17 cellular contexts compared by ENCODE assay signal in the genomic region with DNA sequence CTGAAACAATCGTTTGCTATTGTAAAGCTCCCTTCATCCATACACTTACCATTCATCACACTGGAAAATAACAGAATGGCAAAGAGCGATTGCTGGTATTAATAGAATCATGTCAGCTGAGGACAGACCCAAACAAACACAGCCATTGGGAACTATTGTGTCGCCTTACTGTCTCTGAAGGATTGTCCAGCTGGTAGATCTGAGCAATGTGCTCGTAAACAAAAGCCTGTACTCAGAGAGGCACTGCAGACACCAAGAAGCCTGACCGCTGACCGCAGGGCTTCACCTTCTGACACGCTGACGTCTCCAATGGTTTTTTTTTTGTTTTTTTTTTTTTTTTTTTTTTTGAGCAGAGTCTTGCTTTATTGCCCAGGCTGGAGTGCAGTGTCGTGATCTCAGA.
DNase-seq lines count a peak whose midpoint lies in the region; ATAC-seq, FAIRE-seq and TF ChIP-seq lines count a peak whose summit lies in the region.
"Had no signal": no experiment of that assay in that cellular context is flagged by ENCODE, and none has a peak within 500 bp of the region (broad histone marks: within the 10 kb centered on the region; RNA-seq: fewer than 3 reads in every experiment).

No MANE protein-coding gene starts in this region.

- no peak overlapping the region for H3K4me2 ChIP-seq in IMR-90 (ENCODE audit: low read depth, low read length)
- H3K4me2 ChIP-seq in K562 (ENCODE audit: insufficient read depth, low read length), result no peak overlapping the region
- no peak overlapping the region for H3K4me2 ChIP-seq in mesenchymal stem cell (ENCODE audit: low read length, poor library complexity, severe bottlenecking)
- H3K4me2 ChIP-seq: KMS-11 had no signal

- H4K8ac ChIP-seq in IMR-90 (ENCODE audit: low read depth in 2 of 2, low read length in 2 of 2), result no peak overlapping the region
- no peak overlapping the region for H4K8ac ChIP-seq in mesenchymal stem cell (ENCODE audit: low read length)

- H3K27me3 ChIP-seq in IMR-90 (ENCODE audit: control insufficient read depth, insufficient read depth, low read length) (no peaks in the 10 kb centered on the region), K562 (ENCODE audit: control insufficient read depth in 2 of 2, insufficient read depth in 2 of 2, low read length in 2 of 2) (peaks cover 8 to 40% of the 10 kb centered on the region in 2 experiments; a peak in 4 of 5 replicates), mesenchymal stem cell (ENCODE audit: control insufficient read depth in 1 of 2, insufficient read depth in 1 of 2, low read length in 2 of 2) (peaks cover 15 to 70% of the 10 kb centered on the region in 2 experiments)

- intact Hi-C loops in IMR-90 (cut with micrococcal nuclease), result no loop called here
- intact Hi-C loops in K562 (cut with micrococcal nuclease), result no loop called here

- H3K4me3 ChIP-seq in IMR-90 (ENCODE audit: insufficient read depth, low read depth, low read length), result no peak overlapping the region
- H3K4me3 ChIP-seq in K562, result no peak overlapping the region
- H3K4me3 ChIP-seq in mesenchymal stem cell (ENCODE audit: insufficient read depth in 1 of 2, low read depth in 1 of 2, low read length in 2 of 2), result no peak overlapping the region

- peak; percentile 23 for FAIRE-seq in K562 (lab: Jason Lieb, UNC)

- 40% methylated on average over 3 of the region's 9 CpGs; no CpG with 5 or more reads in 1 of the 2 experiments for WGBS in IMR-90 (ENCODE audit: extremely low coverage in 2 of 2, insufficient read length in 1 of 2), 2 experiments
- 2% methylated on average over 9 of the region's 9 CpGs for WGBS in K562 (ENCODE audit: insufficient coverage, low coverage, missing lambda C conversion rate)
- 57% methylated on average over 9 of the region's 9 CpGs for WGBS in mesenchymal stem cell

- H4K20me1 ChIP-seq in IMR-90 (ENCODE audit: insufficient read depth, low read length) (no peaks in the 10 kb centered on the region), K562 (replicated peaks; ENCODE audit: control insufficient read depth, insufficient read depth, low read length) (no peaks in the 10 kb centered on the region)

- H2AK9ac ChIP-seq in IMR-90 (replicated peaks; ENCODE audit: low read depth, low read length, poor library complexity), result no peak overlapping the region

- CTCF ChIA-PET in IMR-90 (lab: Yijun Ruan, JAX), result no interaction called here
- CTCF ChIA-PET in K562 (lab: Yijun Ruan, JAX; ENCODE audit: low intra/inter-chr PET ratio), result no interaction called here

- H3K79me2 ChIP-seq in K562 (ENCODE audit: control insufficient read depth, insufficient read depth, low read length), result no peaks in the 10 kb centered on the region

- H4K5ac ChIP-seq in IMR-90 (ENCODE audit: low read depth, low read length), result peak overlapping the region; percentile 69; the same call in 1 of the 2 replicates

- H3K56ac ChIP-seq in IMR-90 (ENCODE audit: extremely low read depth, insufficient read depth, low read length), result no peak overlapping the region

- H3K4ac ChIP-seq in IMR-90 (ENCODE audit: low read depth, low read length) (peak overlapping the region; percentile 15; the same call in 1 of the 2 replicates), mesenchymal stem cell (ENCODE audit: low read depth in 1 of 2, low read length in 2 of 2) (no peak overlapping the region)

- no peak overlapping the region for H3K23ac ChIP-seq in IMR-90 (ENCODE audit: low read depth, low read length)
- H3K23ac ChIP-seq in mesenchymal stem cell (ENCODE audit: low read length in 2 of 2), result no peak overlapping the region

- no peak overlapping the region for H3K27ac ChIP-seq in IMR-90 (ENCODE audit: insufficient read depth, low read length)
- no peak overlapping the region for H3K27ac ChIP-seq in K562 (ENCODE audit: extremely low read depth, low read depth, low read length)
- H3K27ac ChIP-seq in mesenchymal stem cell (ENCODE audit: low read length, poor library complexity, severe bottlenecking), result no peak overlapping the region
- H3K27ac ChIP-seq: KMS-11, VCaP had no signal

- H3K9ac ChIP-seq in IMR-90 (ENCODE audit: low read depth, low read length), result no peak overlapping the region
- H3K9ac ChIP-seq in K562 (ENCODE audit: insufficient read depth in 1 of 2, low read depth in 2 of 2, low read length in 2 of 2), result no peak overlapping the region
- no peak overlapping the region for H3K9ac ChIP-seq in mesenchymal stem cell (ENCODE audit: low read length)
- H3K9ac ChIP-seq: KMS-11 had no signal

- ATAC-seq in IMR-90 (ENCODE audit: low read depth), result no peak
- ATAC-seq in K562, result no peak
- ATAC-seq: activated CD8-positive, alpha-beta T cell treated with anti-CD3 and anti-CD28 coated beads, Interleukin-2, amount 10 ng/mL, durations not matched to agents 7 days and 5 days; activated T-helper 17 cell treated with anti-CD3 and anti-CD28 coated beads, Interleukin-2, amount 50 U/mL, for 72 hours; PC-3; stimulated activated naive CD8-positive, alpha-beta T cell treated with anti-CD3 and anti-CD28 coated beads, Interleukin-15, amount 100 ng/mL, for 72 hours had no signal

- POLR2A ChIA-PET in IMR-90 (lab: Charles Lee; ENCODE audit: unreplicated experiment) (no interaction called here), K562 (lab: Yijun Ruan, JAX) (no interaction called here)

- peaks cover 14% of the 10 kb centered on the region; the same call in 1 of the 2 replicates for H3K4me1 ChIP-seq in IMR-90 (ENCODE audit: control insufficient read depth, insufficient read depth, low read length)
- H3K4me1 ChIP-seq in K562 (replicated peaks in 1 of 2; ENCODE audit: control insufficient read depth in 2 of 2, insufficient read depth in 2 of 2, low read length in 2 of 2), result no peaks in the 10 kb centered on the region
- peaks cover 6% of the 10 kb centered on the region for H3K4me1 ChIP-seq in mesenchymal stem cell (ENCODE audit: control insufficient read depth, insufficient read depth, low read depth, low read length)

- H2BK20ac ChIP-seq in IMR-90 (ENCODE audit: low read depth, low read length), result peak overlapping the region; percentile 36; the same call in 1 of the 2 replicates

- no peak overlapping the region for H2BK5ac ChIP-seq in IMR-90 (ENCODE audit: low read depth, low read length, poor library complexity, severe bottlenecking)
- no peak overlapping the region for H2BK5ac ChIP-seq in mesenchymal stem cell (ENCODE audit: low read depth, low read length, poor library complexity, severe bottlenecking)

- H3K79me1 ChIP-seq in IMR-90 (ENCODE audit: low read depth in 1 of 2, low read length in 2 of 2) (no peaks in the 10 kb centered on the region), mesenchymal stem cell (replicated peaks; ENCODE audit: low read length, poor library complexity, severe bottlenecking) (no peaks in the 10 kb centered on the region)

- H3K9me3 ChIP-seq in IMR-90 (ENCODE audit: control insufficient read depth, insufficient read depth, low read length) (no peaks in the 10 kb centered on the region), K562 (replicated peaks; ENCODE audit: control insufficient read depth, insufficient read depth, low read depth, low read length) (no peaks in the 10 kb centered on the region), mesenchymal stem cell (ENCODE audit: control insufficient read depth, low read length) (no peaks in the 10 kb centered on the region)

- no peak for TF ChIP-seq EP300 in K562 (IDR thresholded peaks at IDR 0.05; ENCODE audit: low read length)

- DNase-seq in Ammon's horn (ENCODE audit: low spot score) (peak; percentile 94), IMR-90 (peak; percentile 40), K562 (ENCODE audit: extremely low read depth in 1 of 4, low spot score in 3 of 4) (no peak), mesenchymal stem cell (peak; percentile 82), COR-L47 (lab: John Stamatoyannopoulos, UW) (no peak), NOMO-1 treated with DMSO at 0.1 percent for 48 hours (lab: John Stamatoyannopoulos, UW; ENCODE audit: unreplicated experiment) (no peak), islet precursor cell (no peak)
- DNase-seq in activated CD4-positive, CD25-positive, alpha-beta regulatory T cell (lab: John Stamatoyannopoulos, UW), result no peak
- DNase-seq: activated CD8-positive, alpha-beta T cell treated with anti-CD3 and anti-CD28 coated beads, Interleukin-2, amount 10 ng/mL, durations not matched to agents 7 days and 5 days; cortex of kidney; erythroblast; NCI-H1436 treated with DMSO at 0.1 percent for 48 hours; PC-3; stimulated activated naive CD8-positive, alpha-beta T cell treated with anti-CD3 and anti-CD28 coated beads, Interleukin-15, amount 100 ng/mL, for 72 hours had no signal

- peak overlapping the region; percentile 6; the same call in 1 of the 2 replicates for H2AK5ac ChIP-seq in IMR-90 (ENCODE audit: low read depth, low read length)
- no peak overlapping the region for H2AK5ac ChIP-seq in mesenchymal stem cell (ENCODE audit: low read length, severe bottlenecking)

- BruUV-seq in IMR-90 (replicated peaks; lab: Mats Ljungman, UMichigan) (no TSS peak), K562 (replicated peaks; lab: Mats Ljungman, UMichigan) (no TSS peak)

- TF ChIP-seq POLR2A in IMR-90 (IDR thresholded peaks at IDR 0.05; ENCODE audit: low read depth, low read length), result no peak
- TF ChIP-seq POLR2A in K562 (conservative IDR thresholded peaks at IDR 0.05), result no peak

- peaks cover 9% of the 10 kb centered on the region; the same call in 1 of the 2 replicates for H3K9me1 ChIP-seq in IMR-90 (ENCODE audit: insufficient read depth, low read length)
- no peaks in the 10 kb centered on the region for H3K9me1 ChIP-seq in K562 (ENCODE audit: control insufficient read depth, insufficient read depth, low read length)

- H3K36me3 ChIP-seq in IMR-90 (ENCODE audit: control insufficient read depth, insufficient read depth, low read length) (no peaks in the 10 kb centered on the region), K562 (ENCODE audit: control insufficient read depth, insufficient read depth, low read length) (no peaks in the 10 kb centered on the region), mesenchymal stem cell (ENCODE audit: control insufficient read depth in 1 of 2, insufficient read depth in 2 of 2, low read depth in 1 of 2, low read length in 2 of 2) (no peaks in the 10 kb centered on the region)

- H2BK120ac ChIP-seq in IMR-90 (ENCODE audit: low read depth, low read length) (peak overlapping the region; percentile 44; the same call in 1 of the 2 replicates), mesenchymal stem cell (ENCODE audit: low read depth, low read length) (no peak overlapping the region)

- peak overlapping the region; percentile 59; the same call in 1 of the 2 replicates for H4K91ac ChIP-seq in IMR-90 (ENCODE audit: insufficient read depth, low read depth, low read length)
- H4K91ac ChIP-seq in mesenchymal stem cell (ENCODE audit: low read length), result no peak overlapping the region

- H2AFZ ChIP-seq in IMR-90 (replicated peaks; ENCODE audit: low read length, poor library complexity) (no peak overlapping the region), K562 (ENCODE audit: low read depth, low read length) (no peak overlapping the region), mesenchymal stem cell (ENCODE audit: low read depth, low read length) (no peak overlapping the region)

- TF ChIP-seq RAD21 in IMR-90 (IDR thresholded peaks at IDR 0.05; ENCODE audit: low read length) (no peak), K562 (CRISPR knock-in tag; conservative IDR thresholded peaks at IDR 0.05 in 1 of 2, IDR thresholded peaks at IDR 0.05 in 1 of 2) (no peak)

- H2BK12ac ChIP-seq in mesenchymal stem cell (ENCODE audit: low read length in 2 of 2), result no peak overlapping the region

- H2BK15ac ChIP-seq in IMR-90 (ENCODE audit: low read depth, low read length) (0 out of 3 replicates have a peak overlapping the region, but pooled peaks have one; percentile 2), mesenchymal stem cell (ENCODE audit: low read depth, poor library complexity, severe bottlenecking) (no peak overlapping the region)

- dilution Hi-C loops in IMR-90 (cut with HindIII; ENCODE audit: low sequenced_read_pairs, unreplicated experiment), result no loop called here

- H3K18ac ChIP-seq in IMR-90 (ENCODE audit: low read depth, low read length) (peak overlapping the region; percentile 66; the same call in 1 of the 2 replicates), mesenchymal stem cell (ENCODE audit: low read depth in 1 of 2, low read length in 2 of 2) (no peak overlapping the region)

- in situ Hi-C loops in IMR-90 (cut with MboI; ENCODE audit: low sequenced_read_pairs), result loop anchor here (10.0 kb wide), 1 partner anchor 687 kb away; no protein-coding TSS in a partner anchor
- in situ Hi-C loops in K562 (cut with MboI), result no loop called here

- H3K14ac ChIP-seq in IMR-90 (replicated peaks; ENCODE audit: low read depth, low read length) (0 out of 2 replicates have a peak overlapping the region, but pooled peaks have one; percentile 35), mesenchymal stem cell (ENCODE audit: low read length in 2 of 2) (no peak overlapping the region)

- TF ChIP-seq CTCF in IMR-90 (conservative IDR thresholded peaks at IDR 0.05; ENCODE audit: low read depth, low read length), result no peak
- no peak for TF ChIP-seq CTCF in K562 (IDR thresholded peaks at IDR 0.05 in 2 of 3, conservative IDR thresholded peaks at IDR 0.05 in 1 of 3; ENCODE audit: insufficient read depth in 2 of 3, low read depth in 1 of 3, low read length in 3 of 3)

Comparison
In these comparisons a context has a peak if more than half of its experiments do, and no peak if none do; other contexts are left out.
1. DNase-seq: peak in Ammon's horn (single experiment), IMR-90 (single experiment) and mesenchymal stem cell (single experiment); none in K562 (0 of 4), COR-L47 (single experiment), activated CD4-positive, CD25-positive, alpha-beta regulatory T cell (0 of 4), NOMO-1 treated with DMSO at 0.1 percent for 48 hours (single experiment) and islet precursor cell (single experiment).